In the genomic region with DNA sequence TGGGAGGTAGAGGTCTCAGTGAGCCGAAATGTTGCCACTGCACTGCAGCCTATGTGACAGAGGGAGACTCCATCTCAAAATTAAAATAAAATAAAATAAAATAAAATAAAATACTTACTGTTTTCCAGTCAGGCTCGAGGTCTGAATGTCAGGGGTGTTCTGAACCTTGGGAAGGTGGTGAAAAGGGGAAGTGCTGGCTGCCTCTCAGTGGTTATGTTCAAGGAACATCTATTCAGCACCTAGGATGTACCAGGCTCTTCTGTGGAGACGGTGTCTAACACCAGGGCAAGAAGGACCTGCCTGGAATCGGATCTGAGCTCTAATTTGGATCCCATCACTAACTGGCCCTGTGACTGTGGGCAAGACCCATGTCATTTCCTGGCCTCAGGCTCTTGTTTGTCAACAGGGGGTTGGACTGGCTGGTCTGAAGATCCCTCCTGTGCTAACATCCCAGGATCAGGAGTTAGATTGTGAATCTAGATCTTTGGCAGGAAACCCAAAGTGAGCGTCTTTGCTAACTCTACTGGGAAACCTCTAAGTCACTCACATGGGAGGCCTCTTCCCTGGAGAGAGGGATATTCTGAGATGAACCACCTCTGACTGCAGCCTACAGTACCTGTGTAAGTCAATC, we compare ENCODE assay signal across 1 cellular context.
TF ChIP-seq lines count a peak whose summit lies in the region.

No MANE protein-coding gene starts in this region.

TF ChIP-seq in WTC11, 78 proteins besides CTCF, POLR2A, EP300 and RAD21:
- TF ChIP-seq, protein P1, sequence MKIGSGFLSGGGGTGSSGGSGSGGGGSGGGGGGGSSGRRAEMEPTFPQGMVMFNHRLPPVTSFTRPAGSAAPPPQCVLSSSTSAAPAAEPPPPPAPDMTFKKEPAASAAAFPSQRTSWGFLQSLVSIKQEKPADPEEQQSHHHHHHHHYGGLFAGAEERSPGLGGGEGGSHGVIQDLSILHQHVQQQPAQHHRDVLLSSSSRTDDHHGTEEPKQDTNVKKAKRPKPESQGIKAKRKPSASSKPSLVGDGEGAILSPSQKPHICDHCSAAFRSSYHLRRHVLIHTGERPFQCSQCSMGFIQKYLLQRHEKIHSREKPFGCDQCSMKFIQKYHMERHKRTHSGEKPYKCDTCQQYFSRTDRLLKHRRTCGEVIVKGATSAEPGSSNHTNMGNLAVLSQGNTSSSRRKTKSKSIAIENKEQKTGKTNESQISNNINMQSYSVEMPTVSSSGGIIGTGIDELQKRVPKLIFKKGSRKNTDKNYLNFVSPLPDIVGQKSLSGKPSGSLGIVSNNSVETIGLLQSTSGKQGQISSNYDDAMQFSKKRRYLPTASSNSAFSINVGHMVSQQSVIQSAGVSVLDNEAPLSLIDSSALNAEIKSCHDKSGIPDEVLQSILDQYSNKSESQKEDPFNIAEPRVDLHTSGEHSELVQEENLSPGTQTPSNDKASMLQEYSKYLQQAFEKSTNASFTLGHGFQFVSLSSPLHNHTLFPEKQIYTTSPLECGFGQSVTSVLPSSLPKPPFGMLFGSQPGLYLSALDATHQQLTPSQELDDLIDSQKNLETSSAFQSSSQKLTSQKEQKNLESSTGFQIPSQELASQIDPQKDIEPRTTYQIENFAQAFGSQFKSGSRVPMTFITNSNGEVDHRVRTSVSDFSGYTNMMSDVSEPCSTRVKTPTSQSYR (CRISPR knock-in tag; IDR thresholded peaks at IDR 0.05) = no peak
- TF ChIP-seq ZNF671 (CRISPR knock-in tag; IDR thresholded peaks at IDR 0.05) (no peak), GTF2I (CRISPR knock-in tag; conservative IDR thresholded peaks at IDR 0.05) (no peak), OVOL2 (CRISPR knock-in tag; IDR thresholded peaks at IDR 0.05; ENCODE audit: borderline replicate concordance) (no peak), ELF4 (CRISPR knock-in tag; IDR thresholded peaks at IDR 0.05; ENCODE audit: low read depth) (no peak)
- TF ChIP-seq, protein P2, sequence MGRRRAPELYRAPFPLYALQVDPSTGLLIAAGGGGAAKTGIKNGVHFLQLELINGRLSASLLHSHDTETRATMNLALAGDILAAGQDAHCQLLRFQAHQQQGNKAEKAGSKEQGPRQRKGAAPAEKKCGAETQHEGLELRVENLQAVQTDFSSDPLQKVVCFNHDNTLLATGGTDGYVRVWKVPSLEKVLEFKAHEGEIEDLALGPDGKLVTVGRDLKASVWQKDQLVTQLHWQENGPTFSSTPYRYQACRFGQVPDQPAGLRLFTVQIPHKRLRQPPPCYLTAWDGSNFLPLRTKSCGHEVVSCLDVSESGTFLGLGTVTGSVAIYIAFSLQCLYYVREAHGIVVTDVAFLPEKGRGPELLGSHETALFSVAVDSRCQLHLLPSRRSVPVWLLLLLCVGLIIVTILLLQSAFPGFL (CRISPR knock-in tag; IDR thresholded peaks at IDR 0.05; ENCODE audit: borderline replicate concordance) = no peak
- TF ChIP-seq, protein P3, sequence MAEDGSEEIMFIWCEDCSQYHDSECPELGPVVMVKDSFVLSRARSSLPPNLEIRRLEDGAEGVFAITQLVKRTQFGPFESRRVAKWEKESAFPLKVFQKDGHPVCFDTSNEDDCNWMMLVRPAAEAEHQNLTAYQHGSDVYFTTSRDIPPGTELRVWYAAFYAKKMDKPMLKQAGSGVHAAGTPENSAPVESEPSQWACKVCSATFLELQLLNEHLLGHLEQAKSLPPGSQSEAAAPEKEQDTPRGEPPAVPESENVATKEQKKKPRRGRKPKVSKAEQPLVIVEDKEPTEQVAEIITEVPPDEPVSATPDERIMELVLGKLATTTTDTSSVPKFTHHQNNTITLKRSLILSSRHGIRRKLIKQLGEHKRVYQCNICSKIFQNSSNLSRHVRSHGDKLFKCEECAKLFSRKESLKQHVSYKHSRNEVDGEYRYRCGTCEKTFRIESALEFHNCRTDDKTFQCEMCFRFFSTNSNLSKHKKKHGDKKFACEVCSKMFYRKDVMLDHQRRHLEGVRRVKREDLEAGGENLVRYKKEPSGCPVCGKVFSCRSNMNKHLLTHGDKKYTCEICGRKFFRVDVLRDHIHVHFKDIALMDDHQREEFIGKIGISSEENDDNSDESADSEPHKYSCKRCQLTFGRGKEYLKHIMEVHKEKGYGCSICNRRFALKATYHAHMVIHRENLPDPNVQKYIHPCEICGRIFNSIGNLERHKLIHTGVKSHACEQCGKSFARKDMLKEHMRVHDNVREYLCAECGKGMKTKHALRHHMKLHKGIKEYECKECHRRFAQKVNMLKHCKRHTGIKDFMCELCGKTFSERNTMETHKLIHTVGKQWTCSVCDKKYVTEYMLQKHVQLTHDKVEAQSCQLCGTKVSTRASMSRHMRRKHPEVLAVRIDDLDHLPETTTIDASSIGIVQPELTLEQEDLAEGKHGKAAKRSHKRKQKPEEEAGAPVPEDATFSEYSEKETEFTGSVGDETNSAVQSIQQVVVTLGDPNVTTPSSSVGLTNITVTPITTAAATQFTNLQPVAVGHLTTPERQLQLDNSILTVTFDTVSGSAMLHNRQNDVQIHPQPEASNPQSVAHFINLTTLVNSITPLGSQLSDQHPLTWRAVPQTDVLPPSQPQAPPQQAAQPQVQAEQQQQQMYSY (CRISPR knock-in tag; IDR thresholded peaks at IDR 0.05) = peak; percentile 60
